Comparison of ENCODE assay signal across 10 cellular contexts in the genomic region with DNA sequence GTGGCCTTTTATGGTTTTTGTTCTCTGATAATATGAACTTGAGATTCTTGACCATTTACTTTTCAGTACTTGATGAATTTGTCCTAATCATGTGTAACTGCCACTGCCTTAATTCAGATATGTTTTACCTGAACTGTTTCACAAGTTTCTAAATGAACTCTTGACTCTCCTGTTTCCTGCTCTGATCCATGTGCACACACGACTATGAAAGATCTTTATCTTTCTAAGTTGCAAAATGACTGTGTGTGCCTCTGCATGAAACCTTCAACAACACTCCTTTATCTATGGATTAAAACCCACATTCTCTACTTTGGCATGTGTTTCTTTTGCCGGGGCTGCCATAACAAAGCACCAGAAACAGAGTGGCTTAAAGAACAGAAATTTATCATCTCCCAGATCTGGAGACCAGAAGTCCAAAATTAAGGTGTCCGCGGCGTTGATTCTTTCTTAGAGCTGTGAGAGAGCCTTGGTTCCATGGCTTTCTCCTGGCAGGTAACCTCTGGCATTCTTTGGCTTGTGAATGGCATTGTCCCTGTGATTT.
DNase-seq lines count a peak whose midpoint lies in the region; ATAC-seq and TF ChIP-seq lines count a peak whose summit lies in the region.
"Had no signal": no experiment of that assay in that cellular context is flagged by ENCODE, and none has a peak within 500 bp of the region (broad histone marks: within the 10 kb centered on the region; RNA-seq: fewer than 3 reads in every experiment).

No MANE protein-coding gene starts in this region.

- intact Hi-C loops in activated CD4-positive, alpha-beta T cell treated with anti-CD3 and anti-CD28 coated beads for 36 hours (cut with DNase I, micrococcal nuclease), result loop anchor here in 1 of 2 experiments (1.0 kb wide), 1 partner anchor 10 kb away; no protein-coding TSS in a partner anchor
- intact Hi-C loops in lower lobe of right lung (cut with DNase I) (no loop called here), dorsolateral prefrontal cortex (cut with DNase I) (no loop called here)

- peaks cover 14% of the 10 kb centered on the region for H3K27me3 Mint-ChIP-seq in activated CD4-positive, alpha-beta T cell treated with anti-CD3 and anti-CD28 coated beads for 36 hours

- no peaks in the 10 kb centered on the region for H3K36me3 ChIP-seq in SU-DHL-6 (ENCODE audit: low read length)
- no peaks in the 10 kb centered on the region for H3K36me3 ChIP-seq in lower lobe of right lung

- H3K36me3 Mint-ChIP-seq in activated CD4-positive, alpha-beta T cell treated with anti-CD3 and anti-CD28 coated beads for 36 hours (ENCODE audit: low read depth), result no peaks in the 10 kb centered on the region

- H3K9me3 Mint-ChIP-seq in activated CD4-positive, alpha-beta T cell treated with anti-CD3 and anti-CD28 coated beads for 36 hours (ENCODE audit: low read depth), result no peaks in the 10 kb centered on the region

- H4K20me1 ChIP-seq in SU-DHL-6 (ENCODE audit: low read depth, low read length), result no peaks in the 10 kb centered on the region

- peak; percentile 76 for ATAC-seq in activated CD4-positive, alpha-beta T cell treated with anti-CD3 and anti-CD28 coated beads for 36 hours
- ATAC-seq in HG02623 (IDR thresholded peaks at IDR 0.05; ENCODE audit: unreplicated experiment) (peak; percentile 36), lower lobe of right lung (peak in 1 of 2 donors; percentile 33)

- H3K4me3 ChIP-seq in SU-DHL-6 (ENCODE audit: insufficient read depth, low read length, poor library complexity, severe bottlenecking) (no peak overlapping the region), lower lobe of right lung (no peak overlapping the region), coronary artery (no peak overlapping the region), dorsolateral prefrontal cortex (no peak overlapping the region)

- no peaks in the 10 kb centered on the region for H3K79me2 ChIP-seq in SU-DHL-6 (ENCODE audit: insufficient read depth, low read length)

- H3K4me1 ChIP-seq in lower lobe of right lung, result peaks cover 21% of the 10 kb centered on the region

- peak overlapping the region; percentile 52 for H3K27ac Mint-ChIP-seq in activated CD4-positive, alpha-beta T cell treated with anti-CD3 and anti-CD28 coated beads for 36 hours

- H3K27me3 ChIP-seq in SU-DHL-6 (ENCODE audit: low read length) (no peaks in the 10 kb centered on the region), lower lobe of right lung (ENCODE audit: low read depth) (no peaks in the 10 kb centered on the region), dorsolateral prefrontal cortex (no peaks in the 10 kb centered on the region)

- DNase-seq in activated CD4-positive, alpha-beta T cell treated with anti-CD3 and anti-CD28 coated beads for 36 hours, result no peak
- no peak for DNase-seq in activated CD4-positive, alpha-beta T cell treated with anti-CD3 and anti-CD28 coated beads, Interleukin-2, amount 50 U/mL, for 4 hours
- no peak for DNase-seq in lower lobe of right lung
- no peak for DNase-seq in coronary artery (ENCODE audit: low spot score)
- DNase-seq in AG20443 (ENCODE audit: low spot score), result no peak
- DNase-seq in dorsolateral prefrontal cortex, result no peak
- DNase-seq: 8988T, midbrain had no signal

- peak overlapping the region; percentile 30 for H3K4me2 ChIP-seq in SU-DHL-6 (ENCODE audit: low read depth, low read length, poor library complexity, severe bottlenecking)

- H3K9me3 ChIP-seq in SU-DHL-6 (ENCODE audit: insufficient read depth, low read length), result peaks cover 4% of the 10 kb centered on the region; the same call in 1 of the 2 replicates
- no peaks in the 10 kb centered on the region for H3K9me3 ChIP-seq in lower lobe of right lung

- no peak overlapping the region for H3K27ac ChIP-seq in SU-DHL-6 (ENCODE audit: low read depth, low read length)
- peak overlapping the region; percentile 42 for H3K27ac ChIP-seq in lower lobe of right lung
- no peak overlapping the region for H3K27ac ChIP-seq in coronary artery
- no peak overlapping the region for H3K27ac ChIP-seq in dorsolateral prefrontal cortex

- no peak overlapping the region for H3K9ac ChIP-seq in SU-DHL-6 (ENCODE audit: low read length)

- no peaks in the 10 kb centered on the region for H3K9me2 ChIP-seq in SU-DHL-6 (replicated peaks; ENCODE audit: insufficient read depth, low read length)

- POLR2A ChIA-PET in activated CD4-positive, alpha-beta T cell treated with anti-CD3 and anti-CD28 coated beads for 36 hours (lab: Charles Lee), result no interaction called here

- no peaks in the 10 kb centered on the region for H3F3A ChIP-seq in SU-DHL-6 (ENCODE audit: insufficient read depth)

- no peak overlapping the region for H3K4me3 Mint-ChIP-seq in activated CD4-positive, alpha-beta T cell treated with anti-CD3 and anti-CD28 coated beads for 36 hours

- CTCF ChIA-PET in activated CD4-positive, alpha-beta T cell treated with anti-CD3 and anti-CD28 coated beads for 36 hours (lab: Charles Lee), result no interaction called here

- H3K4me1 Mint-ChIP-seq in activated CD4-positive, alpha-beta T cell treated with anti-CD3 and anti-CD28 coated beads for 36 hours, result peaks cover 15% of the 10 kb centered on the region

- H2AFZ ChIP-seq in SU-DHL-6 (ENCODE audit: low read depth, low read length, severe bottlenecking), result no peak overlapping the region

- TF ChIP-seq CTCF in SU-DHL-6 (IDR thresholded peaks at IDR 0.05; ENCODE audit: insufficient read depth, low read length, poor library complexity, severe bottlenecking), result no peak
- no peak for TF ChIP-seq CTCF in lower lobe of right lung (IDR thresholded peaks at IDR 0.05)
- no peak for TF ChIP-seq CTCF in coronary artery (IDR thresholded peaks at IDR 0.05)
- no peak for TF ChIP-seq CTCF in dorsolateral prefrontal cortex (IDR thresholded peaks at IDR 0.05 in 54 of 56, conservative IDR thresholded peaks at IDR 0.05 in 2 of 56; ENCODE audit: low read depth in 1 of 56, partially characterized antibody in 56 of 56)
